In the genomic region with DNA sequence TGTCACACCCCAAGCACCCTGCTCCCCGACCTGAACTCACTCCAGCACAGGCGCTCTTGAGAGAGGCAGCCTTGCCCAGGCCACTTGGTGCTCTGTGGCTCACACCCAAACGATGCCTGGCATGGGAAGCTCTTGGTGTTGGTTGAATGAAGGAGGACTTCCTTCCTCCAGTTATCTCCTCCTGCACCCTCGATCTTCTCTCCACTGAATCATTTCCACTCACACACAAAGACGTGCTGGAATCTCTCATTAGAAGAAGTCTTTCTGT, we compare ENCODE assay signal across 17 cellular contexts.
DNase-seq lines count a peak whose midpoint lies in the region; ATAC-seq and TF ChIP-seq lines count a peak whose summit lies in the region.
"Had no signal": no experiment of that assay in that cellular context is flagged by ENCODE, and none has a peak within 500 bp of the region (broad histone marks: within the 10 kb centered on the region; RNA-seq: fewer than 3 reads in every experiment).

No MANE protein-coding gene starts in this region.

- no peak for ATAC-seq in activated CD8-positive, alpha-beta memory T cell treated with anti-CD3 and anti-CD28 coated beads, Interleukin-2, amount 10 ng/mL, durations not matched to agents 7 days and 5 days
- ATAC-seq: A549 had no signal

- peak overlapping the region; percentile 30 for H3K4me3 ChIP-seq in CD8-positive, alpha-beta memory T cell (ENCODE audit: low read length)
- H3K4me3 ChIP-seq in foreskin fibroblast (ENCODE audit: low read depth in 1 of 2, low read length in 2 of 2): no peak overlapping the region
- H3K4me3 ChIP-seq: A549, HAP-1 had no signal

- H3K36me3 ChIP-seq in CD8-positive, alpha-beta memory T cell (ENCODE audit: insufficient read depth, low read length): no peaks in the 10 kb centered on the region
- H3K36me3 ChIP-seq: HAP-1 had no signal

- no peaks in the 10 kb centered on the region for H3K9me3 Mint-ChIP-seq in activated CD8-positive, alpha-beta memory T cell treated with anti-CD3 and anti-CD28 coated beads, Interleukin-2, amount 10 ng/mL, durations not matched to agents 7 days and 5 days (ENCODE audit: low read depth)
- H3K9me3 Mint-ChIP-seq in CD8-positive, alpha-beta memory T cell: no peaks in the 10 kb centered on the region
- H3K9me3 Mint-ChIP-seq in osteocyte (ENCODE audit: unreplicated experiment): no peaks in the 10 kb centered on the region
- H3K9me3 Mint-ChIP-seq: CD14-positive monocyte, IgD-negative memory B cell had no signal

- no peak overlapping the region for H3K27ac Mint-ChIP-seq in activated CD8-positive, alpha-beta memory T cell treated with anti-CD3 and anti-CD28 coated beads, Interleukin-2, amount 10 ng/mL, durations not matched to agents 7 days and 5 days
- H3K27ac Mint-ChIP-seq in CD8-positive, alpha-beta memory T cell: no peak overlapping the region
- no peak overlapping the region for H3K27ac Mint-ChIP-seq in osteocyte (ENCODE audit: unreplicated experiment)
- H3K27ac Mint-ChIP-seq: CD14-positive monocyte, IgD-negative memory B cell had no signal

- no peak overlapping the region for H3K27ac ChIP-seq in CD8-positive, alpha-beta memory T cell (ENCODE audit: low read depth, low read length)

- H3K4me3 Mint-ChIP-seq in activated CD8-positive, alpha-beta memory T cell treated with anti-CD3 and anti-CD28 coated beads, Interleukin-2, amount 10 ng/mL, durations not matched to agents 7 days and 5 days: no peak overlapping the region
- no peak overlapping the region for H3K4me3 Mint-ChIP-seq in CD8-positive, alpha-beta memory T cell
- H3K4me3 Mint-ChIP-seq in osteocyte (ENCODE audit: unreplicated experiment): no peak overlapping the region
- H3K4me3 Mint-ChIP-seq: CD14-positive monocyte, IgD-negative memory B cell had no signal

- no peaks in the 10 kb centered on the region for H3K9me3 ChIP-seq in CD8-positive, alpha-beta memory T cell (ENCODE audit: low read length)
- H3K9me3 ChIP-seq: A549, HAP-1 had no signal

- H3K27me3 Mint-ChIP-seq in activated CD8-positive, alpha-beta memory T cell treated with anti-CD3 and anti-CD28 coated beads, Interleukin-2, amount 10 ng/mL, durations not matched to agents 7 days and 5 days: peaks cover 40% of the 10 kb centered on the region
- no peaks in the 10 kb centered on the region for H3K27me3 Mint-ChIP-seq in CD8-positive, alpha-beta memory T cell
- peaks cover 4% of the 10 kb centered on the region for H3K27me3 Mint-ChIP-seq in osteocyte (ENCODE audit: unreplicated experiment)

- peaks cover 11% of the 10 kb centered on the region for H3K4me1 Mint-ChIP-seq in activated CD8-positive, alpha-beta memory T cell treated with anti-CD3 and anti-CD28 coated beads, Interleukin-2, amount 10 ng/mL, durations not matched to agents 7 days and 5 days
- peaks cover 0 to 6% (median under 1%) of the 10 kb centered on the region in 3 donors for H3K4me1 Mint-ChIP-seq in CD8-positive, alpha-beta memory T cell
- peaks cover 1% of the 10 kb centered on the region for H3K4me1 Mint-ChIP-seq in osteocyte (ENCODE audit: unreplicated experiment)

- CTCF ChIA-PET in activated CD8-positive, alpha-beta memory T cell treated with anti-CD3 and anti-CD28 coated beads, Interleukin-2, amount 10 ng/mL, durations not matched to agents 7 days and 5 days (lab: Charles Lee): interaction anchor here (0.9 to 4.5 kb wide), 6 partner anchors 11 to 530 kb away, joined by 3 to 26 read pairs (median 6); no protein-coding TSS in a partner anchor
- CTCF ChIA-PET in CD8-positive, alpha-beta memory T cell (lab: Charles Lee): interaction anchor here (8.7 to 9.9 kb wide), 2 partner anchors 13 to 30 kb away, joined by 76 to 89 read pairs; no protein-coding TSS in a partner anchor

- POLR2A ChIA-PET in CD8-positive, alpha-beta memory T cell (lab: Charles Lee): no interaction called here

- peak; percentile 43 for DNase-seq in activated CD8-positive, alpha-beta memory T cell treated with anti-CD3 and anti-CD28 coated beads, Interleukin-2, amount 10 ng/mL, durations not matched to agents 7 days and 5 days
- no peak for DNase-seq in activated CD8-positive, alpha-beta memory T cell treated with anti-CD3 and anti-CD28 coated beads, Interleukin-2, amount 50 U/mL, for 48 hours
- no peak for DNase-seq in CD8-positive, alpha-beta memory T cell
- DNase-seq in UCSD-AML1 (lab: John Stamatoyannopoulos, UW; ENCODE audit: unreplicated experiment): peak; percentile 39
- DNase-seq in osteocyte (ENCODE audit: extremely low spot score, unreplicated experiment): peak; percentile 49
- DNase-seq in foreskin fibroblast: no peak
- no peak for DNase-seq in SW480 (ENCODE audit: low spot score)
- DNase-seq: COR-L47, GF-D8, NCI-H187, NCI-H226, NCI-H524 treated with DMSO at 0.1 percent for 48 hours, SIG-M5 had no signal

- H3K4me1 ChIP-seq in CD8-positive, alpha-beta memory T cell (ENCODE audit: insufficient read depth, low read length): peaks cover 61% of the 10 kb centered on the region

- no peaks in the 10 kb centered on the region for H3K27me3 ChIP-seq in CD8-positive, alpha-beta memory T cell (ENCODE audit: insufficient read depth, low read length, poor library complexity, severe bottlenecking)

- no peak for TF ChIP-seq CTCF in osteocyte (IDR thresholded peaks at IDR 0.05)
- no peak for TF ChIP-seq CTCF in foreskin fibroblast (IDR thresholded peaks at IDR 0.05; ENCODE audit: low read depth, low read length)

- no peaks in the 10 kb centered on the region for H3K36me3 Mint-ChIP-seq in activated CD8-positive, alpha-beta memory T cell treated with anti-CD3 and anti-CD28 coated beads, Interleukin-2, amount 10 ng/mL, durations not matched to agents 7 days and 5 days
- no peaks in the 10 kb centered on the region for H3K36me3 Mint-ChIP-seq in CD8-positive, alpha-beta memory T cell
- no peaks in the 10 kb centered on the region for H3K36me3 Mint-ChIP-seq in osteocyte (ENCODE audit: unreplicated experiment)
- H3K36me3 Mint-ChIP-seq: CD14-positive monocyte, IgD-negative memory B cell had no signal

Comparison
In these comparisons a context has a peak if more than half of its experiments do, and no peak if none do; other contexts are left out.
1. DNase-seq: peak in activated CD8-positive, alpha-beta memory T cell treated with anti-CD3 and anti-CD28 coated beads, Interleukin-2, amount 10 ng/mL, durations not matched to agents 7 days and 5 days (single experiment), UCSD-AML1 (single experiment) and osteocyte (single experiment); none in activated CD8-positive, alpha-beta memory T cell treated with anti-CD3 and anti-CD28 coated beads, Interleukin-2, amount 50 U/mL, for 48 hours (single experiment), CD8-positive, alpha-beta memory T cell (0 of 5), foreskin fibroblast (0 of 2) and SW480 (single experiment).